15 cellular contexts compared by ENCODE assay signal in the genomic region with DNA sequence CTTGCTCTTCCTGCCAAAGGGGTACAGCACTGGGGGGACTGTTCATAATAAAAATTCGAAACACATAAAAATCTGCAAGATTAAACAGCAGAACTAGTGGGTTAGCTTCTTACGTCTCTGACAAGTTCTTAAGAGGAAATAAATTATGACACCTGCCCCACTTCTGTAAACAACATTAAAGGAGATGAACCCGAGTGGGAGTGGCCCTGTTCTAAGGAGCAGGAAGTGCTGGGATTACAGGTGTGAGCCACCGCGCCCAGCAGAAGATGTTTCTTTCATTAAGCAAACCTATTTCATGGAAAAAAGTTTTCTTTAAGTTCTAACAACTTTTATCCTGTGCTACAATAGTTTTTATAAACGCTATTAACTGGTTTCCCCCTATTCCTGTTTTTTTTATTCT. TPM values are rescaled to one million over a fixed set of nuclear protein-coding genes. Genes with fewer than 3 reads are reported as not detected.
DNase-seq lines count a peak whose midpoint lies in the region; ATAC-seq and TF ChIP-seq lines count a peak whose summit lies in the region.
"Had no signal": no experiment of that assay in that cellular context is flagged by ENCODE, and none has a peak within 500 bp of the region (broad histone marks: within the 10 kb centered on the region; RNA-seq: fewer than 3 reads in every experiment).

No MANE protein-coding gene starts in this region.

- H3K4me3 Mint-ChIP-seq in WTC11 (no peak overlapping the region), glutamatergic neuron (ENCODE audit: unreplicated experiment) (no peak overlapping the region)
- H3K4me3 Mint-ChIP-seq in natural killer cell treated with Interleukin-12 subunit alpha and Interleukin-12 subunit beta and Interleukin-15 and Interleukin-18, amount 100 ng/mL, for 72 hours = no peak overlapping the region

- no peak for TF ChIP-seq EP300 in transverse colon (IDR thresholded peaks at IDR 0.05; ENCODE audit: low read depth)

- H3K9me3 ChIP-seq in transverse colon = no peaks in the 10 kb centered on the region
- no peaks in the 10 kb centered on the region for H3K9me3 ChIP-seq in BE2C
- H3K9me3 ChIP-seq: HAP-1 had no signal

- peak overlapping the region in 1 of 4 donors; percentile 13 for H3K27ac ChIP-seq in transverse colon
- H3K27ac ChIP-seq: C4-2B, RWPE1 had no signal

- H3K4me1 Mint-ChIP-seq in WTC11 (peaks cover 10% of the 10 kb centered on the region), glutamatergic neuron (ENCODE audit: low read depth, unreplicated experiment) (peaks cover 9% of the 10 kb centered on the region)
- no peaks in the 10 kb centered on the region for H3K4me1 Mint-ChIP-seq in natural killer cell treated with Interleukin-12 subunit alpha and Interleukin-12 subunit beta and Interleukin-15 and Interleukin-18, amount 100 ng/mL, for 72 hours (ENCODE audit: low read depth in 2 of 2)

- H3K27me3 ChIP-seq in transverse colon (no peaks in the 10 kb centered on the region), BE2C (no peaks in the 10 kb centered on the region)

- ATAC-seq in WTC11 = no peak
- no peak for ATAC-seq in natural killer cell treated with Interleukin-12 subunit alpha and Interleukin-12 subunit beta and Interleukin-15 and Interleukin-18, amount 100 ng/mL, for 72 hours

- DNase-seq in activated CD4-positive, alpha-beta T cell treated with anti-CD3 and anti-CD28 coated beads, Interleukin-2, amount 50 U/mL, for 1 hour = peak; percentile 2
- DNase-seq in activated CD4-positive, alpha-beta T cell treated with anti-CD3 and anti-CD28 coated beads, Interleukin-2, amount 50 U/mL, for 4 hours = no peak
- DNase-seq in WTC11 (ENCODE audit: low spot score) (no peak), glutamatergic neuron (no peak), transverse colon (peak; percentile 21), BE2C (no peak), mucosa of gallbladder (ENCODE audit: low spot score) (no peak)
- no peak for DNase-seq in natural killer cell treated with Interleukin-12 subunit alpha and Interleukin-12 subunit beta and Interleukin-15 and Interleukin-18, amount 100 ng/mL, for 72 hours (ENCODE audit: low spot score)
- DNase-seq: Calu3, NCI-H2029, NCI-H345 had no signal

- intact Hi-C loops in transverse colon (cut with DNase I; ENCODE audit: low total_unique reads) = no loop called here

- TF ChIP-seq POLR2A in transverse colon (IDR thresholded peaks at IDR 0.05) = no peak

- WGBS in transverse colon (ENCODE audit: low coverage in 1 of 2), 2 donors = 36 to 60% methylated on average over 3 to 6 of the region's 6 CpGs

- in situ Hi-C loops in transverse colon (cut with MboI; ENCODE audit: low pct_ligation_motif_present in 1 of 4, low pct_unique_long_range_greater_than_20kb in 1 of 4, low sequenced_read_pairs in 3 of 4) = no loop called here

- H3K4me3 ChIP-seq in transverse colon = no peak overlapping the region
- H3K4me3 ChIP-seq in BE2C (ENCODE audit: low read depth, low read length) = no peak overlapping the region
- H3K4me3 ChIP-seq: HAP-1 had no signal

- TF ChIP-seq CTCF in WTC11 (IDR thresholded peaks at IDR 0.05) (no peak), glutamatergic neuron (IDR thresholded peaks at IDR 0.05; ENCODE audit: partially characterized antibody, unreplicated experiment) (no peak), transverse colon (IDR thresholded peaks at IDR 0.05) (no peak), BE2C (IDR thresholded peaks at IDR 0.05; ENCODE audit: low read depth, low read length) (no peak)

- peaks cover 0 to 18% (median 8%) of the 10 kb centered on the region in 4 donors for H3K4me1 ChIP-seq in transverse colon
- H3K4me1 ChIP-seq in BE2C = no peaks in the 10 kb centered on the region
- H3K4me1 ChIP-seq: HAP-1 had no signal

- H3K9me3 Mint-ChIP-seq in WTC11 (no peaks in the 10 kb centered on the region), glutamatergic neuron (ENCODE audit: unreplicated experiment) (no peaks in the 10 kb centered on the region)
- no peaks in the 10 kb centered on the region for H3K9me3 Mint-ChIP-seq in natural killer cell treated with Interleukin-12 subunit alpha and Interleukin-12 subunit beta and Interleukin-15 and Interleukin-18, amount 100 ng/mL, for 72 hours
- H3K9me3 Mint-ChIP-seq: IgD-negative memory B cell had no signal

- H3K27me3 Mint-ChIP-seq in WTC11 (ENCODE audit: low read depth) (no peaks in the 10 kb centered on the region), glutamatergic neuron (ENCODE audit: unreplicated experiment) (no peaks in the 10 kb centered on the region)
- H3K27me3 Mint-ChIP-seq in natural killer cell treated with Interleukin-12 subunit alpha and Interleukin-12 subunit beta and Interleukin-15 and Interleukin-18, amount 100 ng/mL, for 72 hours = no peaks in the 10 kb centered on the region
- H3K27me3 Mint-ChIP-seq: IgD-negative memory B cell had no signal

- peak overlapping the region; percentile 33; the same call in 1 of the 2 replicates for H3K27ac Mint-ChIP-seq in WTC11
- peak overlapping the region; percentile 26 for H3K27ac Mint-ChIP-seq in glutamatergic neuron (ENCODE audit: unreplicated experiment)
- no peak overlapping the region for H3K27ac Mint-ChIP-seq in natural killer cell treated with Interleukin-12 subunit alpha and Interleukin-12 subunit beta and Interleukin-15 and Interleukin-18, amount 100 ng/mL, for 72 hours

- CTCF ChIA-PET in WTC11 (lab: Charles Lee) = no interaction called here

- H3K36me3 Mint-ChIP-seq in WTC11 (peaks cover 23% of the 10 kb centered on the region), glutamatergic neuron (ENCODE audit: unreplicated experiment) (no peaks in the 10 kb centered on the region)
- H3K36me3 Mint-ChIP-seq in natural killer cell treated with Interleukin-12 subunit alpha and Interleukin-12 subunit beta and Interleukin-15 and Interleukin-18, amount 100 ng/mL, for 72 hours = peaks cover 4% of the 10 kb centered on the region

- H3K36me3 ChIP-seq in transverse colon = no peaks in the 10 kb centered on the region
- H3K36me3 ChIP-seq in BE2C = peaks cover 17% of the 10 kb centered on the region

- POLR2A ChIA-PET in WTC11 (lab: Charles Lee) = no interaction called here

TF ChIP-seq in WTC11, 78 proteins besides CTCF, POLR2A, EP300 and RAD21 (continues in another document):
- TF ChIP-seq, protein P1, sequence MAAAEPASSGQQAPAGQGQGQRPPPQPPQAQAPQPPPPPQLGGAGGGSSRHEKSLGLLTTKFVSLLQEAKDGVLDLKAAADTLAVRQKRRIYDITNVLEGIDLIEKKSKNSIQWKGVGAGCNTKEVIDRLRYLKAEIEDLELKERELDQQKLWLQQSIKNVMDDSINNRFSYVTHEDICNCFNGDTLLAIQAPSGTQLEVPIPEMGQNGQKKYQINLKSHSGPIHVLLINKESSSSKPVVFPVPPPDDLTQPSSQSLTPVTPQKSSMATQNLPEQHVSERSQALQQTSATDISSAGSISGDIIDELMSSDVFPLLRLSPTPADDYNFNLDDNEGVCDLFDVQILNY (CRISPR knock-in tag; IDR thresholded peaks at IDR 0.05) = no peak
- TF ChIP-seq HMGA2 (CRISPR knock-in tag; IDR thresholded peaks at IDR 0.05) = no peak
- no peak for TF ChIP-seq ATF1 (CRISPR knock-in tag; IDR thresholded peaks at IDR 0.05)
- no peak for TF ChIP-seq HMGXB4 (CRISPR knock-in tag; IDR thresholded peaks at IDR 0.05)
- TF ChIP-seq, protein P2, sequence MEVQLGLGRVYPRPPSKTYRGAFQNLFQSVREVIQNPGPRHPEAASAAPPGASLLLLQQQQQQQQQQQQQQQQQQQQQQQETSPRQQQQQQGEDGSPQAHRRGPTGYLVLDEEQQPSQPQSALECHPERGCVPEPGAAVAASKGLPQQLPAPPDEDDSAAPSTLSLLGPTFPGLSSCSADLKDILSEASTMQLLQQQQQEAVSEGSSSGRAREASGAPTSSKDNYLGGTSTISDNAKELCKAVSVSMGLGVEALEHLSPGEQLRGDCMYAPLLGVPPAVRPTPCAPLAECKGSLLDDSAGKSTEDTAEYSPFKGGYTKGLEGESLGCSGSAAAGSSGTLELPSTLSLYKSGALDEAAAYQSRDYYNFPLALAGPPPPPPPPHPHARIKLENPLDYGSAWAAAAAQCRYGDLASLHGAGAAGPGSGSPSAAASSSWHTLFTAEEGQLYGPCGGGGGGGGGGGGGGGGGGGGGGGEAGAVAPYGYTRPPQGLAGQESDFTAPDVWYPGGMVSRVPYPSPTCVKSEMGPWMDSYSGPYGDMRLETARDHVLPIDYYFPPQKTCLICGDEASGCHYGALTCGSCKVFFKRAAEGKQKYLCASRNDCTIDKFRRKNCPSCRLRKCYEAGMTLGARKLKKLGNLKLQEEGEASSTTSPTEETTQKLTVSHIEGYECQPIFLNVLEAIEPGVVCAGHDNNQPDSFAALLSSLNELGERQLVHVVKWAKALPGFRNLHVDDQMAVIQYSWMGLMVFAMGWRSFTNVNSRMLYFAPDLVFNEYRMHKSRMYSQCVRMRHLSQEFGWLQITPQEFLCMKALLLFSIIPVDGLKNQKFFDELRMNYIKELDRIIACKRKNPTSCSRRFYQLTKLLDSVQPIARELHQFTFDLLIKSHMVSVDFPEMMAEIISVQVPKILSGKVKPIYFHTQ (CRISPR knock-in tag; IDR thresholded peaks at IDR 0.05) = no peak
- no peak for TF ChIP-seq SMAD4 (CRISPR knock-in tag; IDR thresholded peaks at IDR 0.05)
- TF ChIP-seq ELF4 (CRISPR knock-in tag; IDR thresholded peaks at IDR 0.05; ENCODE audit: low read depth) = no peak
- no peak for TF ChIP-seq CREB1 (CRISPR knock-in tag; IDR thresholded peaks at IDR 0.05)

RNA-seq across cellular contexts. Expression of gene USP45, which starts 24.6 kb away (rescaled TPM):
- 22.4 to 34.7 TPM (median 25.7 TPM) in 3 replicates for total RNA-seq in WTC11 (2021)
- 36.1 TPM for total RNA-seq in glutamatergic neuron (ENCODE audit: unreplicated experiment)
- 10 to 100 TPM; 12.6 to 62.1 (median 34.7) TPM for total RNA-seq in transverse colon
- 10 to 100 TPM in 1 of 2 donors, 1 to 10 TPM in 1; 9.8 to 21.7 TPM for total RNA-seq in natural killer cell treated with Interleukin-12 subunit alpha and Interleukin-12 subunit beta and Interleukin-15 and Interleukin-18, amount 100 ng/mL, for 72 hours
- 4.6 TPM for polyA plus RNA-seq in BE2C (2012; ENCODE audit: insufficient read depth, insufficient read length, low read depth)
- 19.6 TPM for total RNA-seq in mucosa of gallbladder

Comparison
In these comparisons a context has a peak if more than half of its experiments do, and no peak if none do; other contexts are left out.
1. DNase-seq: peak in activated CD4-positive, alpha-beta T cell treated with anti-CD3 and anti-CD28 coated beads, Interleukin-2, amount 50 U/mL, for 1 hour (single experiment) and transverse colon (single experiment); none in activated CD4-positive, alpha-beta T cell treated with anti-CD3 and anti-CD28 coated beads, Interleukin-2, amount 50 U/mL, for 4 hours (0 of 2), WTC11 (single experiment), glutamatergic neuron (single experiment), natural killer cell treated with Interleukin-12 subunit alpha and Interleukin-12 subunit beta and Interleukin-15 and Interleukin-18, amount 100 ng/mL, for 72 hours (single experiment), BE2C (single experiment) and mucosa of gallbladder (single experiment).
2. H3K27ac Mint-ChIP-seq: peak in WTC11 (single experiment) and glutamatergic neuron (single experiment); none in natural killer cell treated with Interleukin-12 subunit alpha and Interleukin-12 subunit beta and Interleukin-15 and Interleukin-18, amount 100 ng/mL, for 72 hours (0 of 2).